ENCODE assay signal across 29 cellular contexts in genomic region chr2:234739061-234739460, GRCh38.
"Had no signal": no experiment of that assay in that cellular context is flagged by ENCODE, and none has a peak within 500 bp of the region (broad histone marks: within the 10 kb centered on the region; RNA-seq: fewer than 3 reads in every experiment).

No MANE protein-coding gene starts in this region.

- FAIRE-seq: pancreas had no signal

- H3K27me3 ChIP-seq: neutrophil, pancreas, suprapubic skin, testis, tibial artery, transverse colon, upper lobe of right lung, uterus had no signal

- H3K9me3 ChIP-seq: neutrophil, pancreas, prostate gland, suprapubic skin, testis, upper lobe of right lung, uterus had no signal

- ATAC-seq: naive thymus-derived CD8-positive, alpha-beta T cell; natural killer cell treated with Interleukin-12 subunit alpha and Interleukin-12 subunit beta and Interleukin-15 and Interleukin-18, amount 100 ng/mL, for 72 hours; pancreas; right cardiac atrium; sciatic nerve; stimulated activated memory B cell treated with anti-CD40 and anti-IgM and Interleukin-4, amounts not matched to agents 10 μg/mL and 1 μg/mL and 100 μg/mL, for 72 hours; stimulated activated naive CD8-positive, alpha-beta T cell treated with anti-CD3 and anti-CD28 coated beads, Interleukin-15, amount 100 ng/mL, for 72 hours; stimulated activated naive CD8-positive, alpha-beta T cell treated with anti-CD3 and anti-CD28 coated beads, Interleukin-15, Interleukin-2, amounts not matched to agents 100 U/mL and 50 U/mL, for 24 hours; upper lobe of right lung had no signal

- H3K4me2 ChIP-seq: smooth muscle cell had no signal

- DNase-seq: naive thymus-derived CD8-positive, alpha-beta T cell; nephron progenitor cell; nucleus accumbens; pancreas; retina; right cardiac atrium; spleen; stimulated activated CD4-positive, alpha-beta T cell treated with anti-CD3 and anti-CD28 coated beads, Interleukin-12 subunit alpha, Interleukin-12 subunit beta, amount 100 ng/mL, for 4 hours; stimulated activated CD4-positive, alpha-beta T cell treated with anti-CD3 and anti-CD28 coated beads, Interleukin-1b, Interleukin-23, amount 100 ng/mL, for 48 hours; stimulated activated CD4-positive, alpha-beta T cell treated with anti-CD3 and anti-CD28 coated beads, Interleukin-4, amount 100 ng/mL, for 1 hour; stimulated activated CD4-positive, alpha-beta T cell treated with anti-CD3 and anti-CD28 coated beads, Interleukin-4, amount 100 ng/mL, for 4 hours; stimulated activated CD8-positive, alpha-beta memory T cell treated with anti-CD3 and anti-CD28 coated beads, Interleukin-4, amount 100 ng/mL, for 48 hours; stimulated activated naive CD4-positive, alpha-beta T cell; stimulated activated naive CD8-positive, alpha-beta T cell treated with anti-CD3 and anti-CD28 coated beads, Interleukin-15, amount 100 ng/mL, for 72 hours; stimulated activated naive CD8-positive, alpha-beta T cell treated with anti-CD3 and anti-CD28 coated beads, Interleukin-15, Interleukin-2, amounts not matched to agents 100 U/mL and 50 U/mL, for 24 hours; substantia nigra; testis; tibial artery; transverse colon; upper lobe of right lung; uterus had no signal

- H3K27ac ChIP-seq: neutrophil, pancreas, prostate gland, skin epidermis, spleen, suprapubic skin, testis, tibial artery, transverse colon, upper lobe of right lung, uterus had no signal

- H3K36me3 ChIP-seq: neutrophil, pancreas, prostate gland, spleen, suprapubic skin, tibial artery, transverse colon, upper lobe of right lung, uterus had no signal

- H3K4me1 ChIP-seq: pancreas, prostate gland, spleen, suprapubic skin, testis, tibial artery, transverse colon, upper lobe of right lung, uterus had no signal

- H3K4me3 ChIP-seq: pancreas, prostate gland, skin epidermis, smooth muscle cell, spleen, suprapubic skin, testis, tibial artery, transverse colon, upper lobe of right lung, uterus had no signal
